In genomic region chr11:35623708-35624168, GRCh38 we compare ENCODE assay signal across 12 cellular contexts. TPM values are rescaled to one million over a fixed set of nuclear protein-coding genes. Genes with fewer than 3 reads are reported as not detected.
DNase-seq lines count a peak whose midpoint lies in the region; ATAC-seq and TF ChIP-seq lines count a peak whose summit lies in the region.
"Had no signal": no experiment of that assay in that cellular context is flagged by ENCODE, and none has a peak within 500 bp of the region (broad histone marks: within the 10 kb centered on the region; RNA-seq: fewer than 3 reads in every experiment).

No MANE protein-coding gene starts in this region.

- ATAC-seq in HG03469 (IDR thresholded peaks at IDR 0.05; ENCODE audit: unreplicated experiment), result no peak
- ATAC-seq: activated CD4-positive, CD25-positive, alpha-beta regulatory T cell treated with anti-CD3 and anti-CD28 coated beads, Interleukin-2, amount 50 U/mL, for 24 hours had no signal

- no peak for TF ChIP-seq CTCF in cardiac muscle cell (IDR thresholded peaks at IDR 0.05; ENCODE audit: low read depth, low read length)
- TF ChIP-seq CTCF in left ventricle myocardium inferior (IDR thresholded peaks at IDR 0.05; ENCODE audit: borderline replicate concordance), result no peak
- TF ChIP-seq CTCF in SK-N-SH (IDR thresholded peaks at IDR 0.05), result no peak

- peaks cover 40% of the 10 kb centered on the region for H3K79me2 ChIP-seq in SK-N-SH (ENCODE audit: insufficient read depth)

- no peaks in the 10 kb centered on the region for H3K9me3 ChIP-seq in cardiac muscle cell (ENCODE audit: low read depth)
- no peaks in the 10 kb centered on the region for H3K9me3 ChIP-seq in left ventricle myocardium inferior (replicated peaks)
- H3K9me3 ChIP-seq in SK-N-SH, result no peaks in the 10 kb centered on the region

- H3K4me3 ChIP-seq in cardiac muscle cell (no peak overlapping the region), left ventricle myocardium inferior (no peak overlapping the region), SK-N-SH (ENCODE audit: low read depth in 2 of 2, low read length in 1 of 2) (no peak overlapping the region; a peak in 1 of 4 replicates)

- no peak for TF ChIP-seq RAD21 in SK-N-SH (IDR thresholded peaks at IDR 0.05; ENCODE audit: low read length)

- intact Hi-C loops in left ventricle myocardium inferior (cut with micrococcal nuclease), result no loop called here

- TF ChIP-seq EP300 in SK-N-SH (IDR thresholded peaks at IDR 0.05; ENCODE audit: borderline replicate concordance in 1 of 2, low read depth in 1 of 2, low read length in 1 of 2), result no peak

- peak overlapping the region; percentile 90; the same call in 1 of the 2 replicates for H3K4me2 ChIP-seq in SK-N-SH

- H3K27ac ChIP-seq in cardiac muscle cell, result no peak overlapping the region
- no peak overlapping the region for H3K27ac ChIP-seq in left ventricle myocardium inferior (replicated peaks)
- H3K27ac ChIP-seq in SK-N-SH (ENCODE audit: low read depth in 2 of 2, low read length in 1 of 2), result peak overlapping the region; percentile 68 to 94; a peak in 3 of 4 replicates

- 67% methylated on average over 8 of the region's 8 CpGs for WGBS in SK-N-SH (ENCODE audit: low lambda C conversion rate)

- H3K9me2 ChIP-seq in SK-N-SH, result no peaks in the 10 kb centered on the region

- peaks cover 41% of the 10 kb centered on the region for H3K27me3 ChIP-seq in cardiac muscle cell
- peaks cover 53% of the 10 kb centered on the region for H3K27me3 ChIP-seq in left ventricle myocardium inferior (ENCODE audit: low read depth)
- no peaks in the 10 kb centered on the region for H3K27me3 ChIP-seq in SK-N-SH (ENCODE audit: insufficient read depth)

- no peak overlapping the region for H2AFZ ChIP-seq in SK-N-SH (ENCODE audit: low read depth)

- POLR2A ChIA-PET in SK-N-SH (lab: Yijun Ruan, JAX), result no interaction called here

- CTCF ChIA-PET in SK-N-SH (lab: Yijun Ruan, JAX), result interaction anchor here (0.6 to 2.0 kb wide), 4 partner anchors 10 to 734 kb away, joined by 3 to 11 read pairs (median 4); no protein-coding TSS in a partner anchor

- peaks cover 49% of the 10 kb centered on the region for H3F3A ChIP-seq in SK-N-SH (replicated peaks; ENCODE audit: insufficient read depth)

- H3K36me3 ChIP-seq in cardiac muscle cell (no peaks in the 10 kb centered on the region), left ventricle myocardium inferior (no peaks in the 10 kb centered on the region), SK-N-SH (replicated peaks in 1 of 2; ENCODE audit: control insufficient read depth in 1 of 2, insufficient read depth in 2 of 2, low read length in 1 of 2) (peaks cover 2 to 8% of the 10 kb centered on the region in 2 experiments)

- DNase-seq in cardiac muscle cell (ENCODE audit: low read depth in 1 of 2, low spot score in 1 of 2), result peak; percentile 36 to 80
- no peak for DNase-seq in left ventricle myocardium inferior
- no peak for DNase-seq in SK-N-SH
- DNase-seq in fibroblast of peridontal ligament (ENCODE audit: extremely low read depth), result peak; percentile 93
- DNase-seq in NCI-H1105 (lab: John Stamatoyannopoulos, UW), result no peak
- DNase-seq in HuH-7 (ENCODE audit: low spot score), result no peak
- no peak for DNase-seq in NCI-H2081 treated with DMSO at 0.1 percent for 48 hours (lab: John Stamatoyannopoulos, UW)
- DNase-seq: activated effector memory CD4-positive, alpha-beta T cell treated with anti-CD3 and anti-CD28 coated beads, Interleukin-2, amount 50 U/mL, for 16 hours; KG1; NK-92 treated with Interleukin-12 subunit alpha and Interleukin-12 subunit beta, amount 100 ng/mL, for 24 hours had no signal

- H3K4me1 ChIP-seq in cardiac muscle cell (ENCODE audit: low read depth) (peaks cover 5% of the 10 kb centered on the region), left ventricle myocardium inferior (peaks cover 45% of the 10 kb centered on the region), SK-N-SH (ENCODE audit: control insufficient read depth in 1 of 2, insufficient read depth in 2 of 2, low read depth in 1 of 2, low read length in 1 of 2) (peaks cover 24 to 50% of the 10 kb centered on the region in 2 experiments; a peak in 3 of 4 replicates)

- H3K9ac ChIP-seq in SK-N-SH, result no peak overlapping the region

- no peaks in the 10 kb centered on the region for H4K20me1 ChIP-seq in SK-N-SH (ENCODE audit: insufficient read depth)

TF ChIP-seq in SK-N-SH, 30 proteins besides CTCF, POLR2A, EP300 and RAD21 (continues in another document):
- TF ChIP-seq GABPA (IDR thresholded peaks at IDR 0.05; ENCODE audit: low read depth) (no peak), EZH2phosphoT487 (IDR thresholded peaks at IDR 0.05; ENCODE audit: borderline replicate concordance, low read depth) (no peak), PBX3 (IDR thresholded peaks at IDR 0.05) (peak; percentile 55), CHD2 (IDR thresholded peaks at IDR 0.05; ENCODE audit: low read length, partially characterized antibody) (no peak), USF1 (IDR thresholded peaks at IDR 0.05; ENCODE audit: borderline replicate concordance, low read depth) (no peak), MEF2A (IDR thresholded peaks at IDR 0.05; ENCODE audit: borderline replicate concordance, low read depth) (no peak), JUND (IDR thresholded peaks at IDR 0.05) (peak; percentile 52; the same call in 1 of the 2 replicates), FOXM1 (IDR thresholded peaks at IDR 0.05; ENCODE audit: low read depth) (no peak), SIN3A (IDR thresholded peaks at IDR 0.05; ENCODE audit: borderline replicate concordance, low read depth, low read length) (peak; percentile 43; the same call in 1 of the 2 replicates), USF2 (IDR thresholded peaks at IDR 0.05; ENCODE audit: borderline replicate concordance, low read depth, low read length) (no peak), TCF12 (IDR thresholded peaks at IDR 0.05) (peak; percentile 30; the same call in 1 of the 2 replicates), MAX (IDR thresholded peaks at IDR 0.05; ENCODE audit: low read depth) (peak; percentile 61), POLR2AphosphoS5 (IDR thresholded peaks at IDR 0.05; ENCODE audit: low read depth, low read length) (0 out of 2 replicates have a peak, but pooled peaks have one; percentile 27), FOSL2 (IDR thresholded peaks at IDR 0.05; ENCODE audit: borderline replicate concordance, low read depth) (peak; percentile 82)

RNA-seq across cellular contexts. Expression of gene FJX1, which starts 5.5 kb away (rescaled TPM):
- total RNA-seq in cardiac muscle cell (4.1 and 6.1 TPM in 2 replicates), left ventricle myocardium inferior (0.88 TPM)
- polyA plus RNA-seq in cardiac muscle cell (1.7 and 5.4 TPM in 2 replicates), SK-N-SH (2012; rRNA removed) (29.8 and 34.5 TPM in 2 replicates)
- polyA plus RNA-seq in SK-N-SH (2012; cell fraction: cytosol; rRNA removed), result 20.3 and 27.2 TPM in 2 replicates
- 47.0 and 55.9 TPM in 2 replicates for polyA plus RNA-seq in SK-N-SH (2012; cell fraction: nucleus; rRNA removed)

RNA-seq across cellular contexts. Expression of gene TRIM44, which starts 38.8 kb away (rescaled TPM):
- total RNA-seq in cardiac muscle cell (19.2 and 44.2 TPM in 2 replicates), left ventricle myocardium inferior (42.3 TPM)
- polyA plus RNA-seq in cardiac muscle cell (45.7 and 52.1 TPM in 2 replicates), SK-N-SH (2012; rRNA removed) (34.1 and 45.8 TPM in 2 replicates)
- polyA plus RNA-seq in SK-N-SH (2012; cell fraction: cytosol; rRNA removed), result 36.7 and 41.3 TPM in 2 replicates
- 47.3 and 58.5 TPM in 2 replicates for polyA plus RNA-seq in SK-N-SH (2012; cell fraction: nucleus; rRNA removed)

Comparison
In these comparisons a context has a peak if more than half of its experiments do, and no peak if none do; other contexts are left out.
1. DNase-seq: peak in cardiac muscle cell (2 of 2) and fibroblast of peridontal ligament (single experiment); none in left ventricle myocardium inferior (single experiment), SK-N-SH (single experiment), NCI-H1105 (single experiment), HuH-7 (single experiment) and NCI-H2081 treated with DMSO at 0.1 percent for 48 hours (single experiment).
2. H3K27ac ChIP-seq: peak in SK-N-SH (2 of 2); none in cardiac muscle cell (single experiment) and left ventricle myocardium inferior (single experiment).